ENCODE assay signal across 8 cellular contexts in the genomic region with DNA sequence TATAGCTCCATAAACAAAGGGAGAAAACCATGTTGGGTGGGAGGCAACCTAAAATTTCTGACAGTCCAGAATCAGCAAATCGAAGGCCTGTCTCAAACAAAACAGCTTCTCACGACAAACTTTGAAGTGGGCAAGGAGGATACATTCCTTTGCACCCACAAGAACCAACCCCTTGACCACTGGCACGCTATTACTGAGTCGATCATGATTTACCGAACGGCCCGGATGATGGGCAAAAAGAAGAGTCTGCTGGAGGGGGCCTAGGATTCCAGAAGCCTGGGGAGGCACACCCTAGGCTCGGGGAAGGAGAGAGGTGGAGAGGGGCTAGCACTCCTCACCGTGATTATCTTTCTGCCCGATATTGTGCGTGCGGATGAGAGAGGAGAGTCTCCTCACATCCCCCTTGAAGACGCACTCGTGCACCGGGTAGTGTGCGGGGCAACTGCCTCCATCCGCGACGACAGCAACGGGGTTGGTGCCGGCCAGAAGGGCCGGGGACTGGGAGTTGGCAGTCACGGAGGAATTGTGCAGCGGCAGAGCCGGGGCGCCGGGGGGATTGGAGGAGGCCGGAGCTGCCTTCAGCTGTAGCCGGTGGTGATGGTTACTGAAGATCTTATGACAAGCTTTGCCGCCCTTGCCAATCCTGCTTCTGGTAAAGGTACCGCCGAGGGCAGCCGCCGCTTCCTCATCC. TPM values are rescaled to one million over a fixed set of nuclear protein-coding genes. Genes with fewer than 3 reads are reported as not detected.
DNase-seq lines count a peak whose midpoint lies in the region; ATAC-seq lines count a peak whose summit lies in the region.

No MANE protein-coding gene starts in this region.

- H3K36me3 ChIP-seq in HAP-1 (replicated peaks): 0 out of 2 replicates have a peak, but pooled peaks cover 3% of the 10 kb centered on the region
- peaks cover 0 to 36% of the 10 kb centered on the region in 2 donors for H3K36me3 ChIP-seq in neuronal stem cell (replicated peaks in 1 of 2; ENCODE audit: control insufficient read depth in 2 of 2, insufficient read depth in 2 of 2, low read length in 2 of 2)

- peak overlapping the region; percentile 99 for H3K27ac Mint-ChIP-seq in activated CD8-positive, alpha-beta memory T cell treated with anti-CD3 and anti-CD28 coated beads, Interleukin-2, amount 10 ng/mL, durations not matched to agents 7 days and 5 days

- peaks cover 26% of the 10 kb centered on the region for H3K36me3 Mint-ChIP-seq in activated CD8-positive, alpha-beta memory T cell treated with anti-CD3 and anti-CD28 coated beads, Interleukin-2, amount 10 ng/mL, durations not matched to agents 7 days and 5 days

- H3K4me1 ChIP-seq in HAP-1: peaks cover 12% of the 10 kb centered on the region
- H3K4me1 ChIP-seq in neuronal stem cell (ENCODE audit: control insufficient read depth in 2 of 2, insufficient read depth in 1 of 2, low read depth in 1 of 2, low read length in 2 of 2): peaks cover 2% of the 10 kb centered on the region in 2 donors

- H3K18ac ChIP-seq in neuronal stem cell (ENCODE audit: low read length): peak overlapping the region; percentile 100

- peak overlapping the region; percentile 87 for H2BK5ac ChIP-seq in neuronal stem cell (ENCODE audit: low read length)

- peaks cover 47% of the 10 kb centered on the region for H3K4me1 Mint-ChIP-seq in activated CD8-positive, alpha-beta memory T cell treated with anti-CD3 and anti-CD28 coated beads, Interleukin-2, amount 10 ng/mL, durations not matched to agents 7 days and 5 days

- peak overlapping the region; percentile 52 for H3K4me2 ChIP-seq in neuronal stem cell (ENCODE audit: insufficient read depth, low read length, poor library complexity, severe bottlenecking)

- no peak overlapping the region for H2BK120ac ChIP-seq in neuronal stem cell (ENCODE audit: low read depth, low read length)

- H4K8ac ChIP-seq in neuronal stem cell (ENCODE audit: low read depth, low read length): no peak overlapping the region

- peak overlapping the region; percentile 97 for H3K4me3 Mint-ChIP-seq in activated CD8-positive, alpha-beta memory T cell treated with anti-CD3 and anti-CD28 coated beads, Interleukin-2, amount 10 ng/mL, durations not matched to agents 7 days and 5 days

- H3K27me3 ChIP-seq in HAP-1 (ENCODE audit: low read depth) (no peaks in the 10 kb centered on the region), neuronal stem cell (ENCODE audit: control insufficient read depth in 3 of 3, insufficient read depth in 3 of 3, low read depth in 1 of 3, low read length in 3 of 3) (no peaks in the 10 kb centered on the region)

- H3K27ac ChIP-seq in neuronal stem cell (replicated peaks; ENCODE audit: low read length): peak overlapping the region; percentile 87

- peak overlapping the region; percentile 75 for H4K91ac ChIP-seq in neuronal stem cell (ENCODE audit: low read depth, low read length, poor library complexity)

- peak overlapping the region; percentile 69 for H3K4ac ChIP-seq in neuronal stem cell (ENCODE audit: low read length)

- H3K9me3 Mint-ChIP-seq in activated CD8-positive, alpha-beta memory T cell treated with anti-CD3 and anti-CD28 coated beads, Interleukin-2, amount 10 ng/mL, durations not matched to agents 7 days and 5 days (ENCODE audit: low read depth): no peaks in the 10 kb centered on the region

- peak overlapping the region; percentile 98 for H3K23ac ChIP-seq in neuronal stem cell (ENCODE audit: low read depth, low read length, poor library complexity)

- peak overlapping the region; percentile 49 for H2BK15ac ChIP-seq in neuronal stem cell (ENCODE audit: low read length)

- H3K9me3 ChIP-seq in HAP-1 (no peaks in the 10 kb centered on the region), neuronal stem cell (replicated peaks in 1 of 2; ENCODE audit: control insufficient read depth in 2 of 2, insufficient read depth in 1 of 2, low read depth in 1 of 2, low read length in 2 of 2) (no peaks in the 10 kb centered on the region)

- H2BK12ac ChIP-seq in neuronal stem cell (ENCODE audit: low read length): no peak overlapping the region

- peak overlapping the region; percentile 90 for H2AK5ac ChIP-seq in neuronal stem cell (ENCODE audit: low read depth, low read length)

- peak; percentile 17 to 35 for DNase-seq in NCI-H524 (lab: John Stamatoyannopoulos, UW)
- DNase-seq in NCI-H524 treated with DMSO at 0.1 percent for 48 hours (lab: John Stamatoyannopoulos, UW): no peak
- DNase-seq in HAP-1 (ENCODE audit: low spot score in 2 of 2): peak; percentile 19 to 43
- peak; percentile 69 for DNase-seq in LoVo (ENCODE audit: low spot score)
- DNase-seq in activated CD8-positive, alpha-beta memory T cell treated with anti-CD3 and anti-CD28 coated beads, Interleukin-2, amount 10 ng/mL, durations not matched to agents 7 days and 5 days: peak; percentile 76
- peak; percentile 68 for DNase-seq in fibroblast of peridontal ligament (ENCODE audit: extremely low read depth)
- DNase-seq in neuronal stem cell (ENCODE audit: low spot score): no peak
- no peak for DNase-seq in effector CD4-positive, alpha-beta T cell

- no CpG with 5 or more reads among the region's 34 CpGs for WGBS in neuronal stem cell (ENCODE audit: extremely low coverage in 2 of 2, insufficient read length in 2 of 2, insufficient replicate concordance in 1 of 2), 2 donors

- peak overlapping the region; percentile 97 for H3K14ac ChIP-seq in neuronal stem cell (ENCODE audit: low read length)

- in situ Hi-C loops in HAP-1 (cut with MboI; ENCODE audit: low sequenced_read_pairs): no loop called here

- H3K9ac ChIP-seq in neuronal stem cell (ENCODE audit: low read depth, low read length, poor library complexity): peak overlapping the region; percentile 96

- H2AFZ ChIP-seq in neuronal stem cell (ENCODE audit: low read length): peak overlapping the region; percentile 93

- CTCF ChIA-PET in activated CD8-positive, alpha-beta memory T cell treated with anti-CD3 and anti-CD28 coated beads, Interleukin-2, amount 10 ng/mL, durations not matched to agents 7 days and 5 days (lab: Charles Lee): interaction anchor here (0.5 to 2.5 kb wide), 5 partner anchors 57 to 132 kb away, joined by 3 to 17 read pairs (median 3); partner anchors contain the start of genes CTH and SRSF11

- peak; percentile 40 for ATAC-seq in activated CD8-positive, alpha-beta memory T cell treated with anti-CD3 and anti-CD28 coated beads, Interleukin-2, amount 10 ng/mL, durations not matched to agents 7 days and 5 days

- H3K4me3 ChIP-seq in HAP-1: peak overlapping the region; percentile 96
- H3K4me3 ChIP-seq in neuronal stem cell (ENCODE audit: low read length in 2 of 2): peak overlapping the region; percentile 89 to 93

- peaks cover 7% of the 10 kb centered on the region for H3K79me1 ChIP-seq in neuronal stem cell (ENCODE audit: low read depth, low read length)

- no peaks in the 10 kb centered on the region for H3K27me3 Mint-ChIP-seq in activated CD8-positive, alpha-beta memory T cell treated with anti-CD3 and anti-CD28 coated beads, Interleukin-2, amount 10 ng/mL, durations not matched to agents 7 days and 5 days

RNA-seq across cellular contexts. Expression of gene ANKRD13C, which starts 0.7 kb away (rescaled TPM):
- 10 to 100 TPM; 24.7 to 26.2 TPM for total RNA-seq in activated CD8-positive, alpha-beta memory T cell treated with anti-CD3 and anti-CD28 coated beads, Interleukin-2, amount 10 ng/mL, durations not matched to agents 7 days and 5 days
- 20.5 TPM for polyA plus RNA-seq in neuronal stem cell (2013, experiment 1 of 2)
- polyA plus RNA-seq in neuronal stem cell (2013, experiment 2 of 2): 20.3 TPM

RNA-seq across cellular contexts. Expression of gene CTH, which starts 57.3 kb away (rescaled TPM):
- 10 to 100 TPM in 1 of 2 experiments, 1 to 10 TPM in 1; 9.1 to 13.1 TPM for total RNA-seq in activated CD8-positive, alpha-beta memory T cell treated with anti-CD3 and anti-CD28 coated beads, Interleukin-2, amount 10 ng/mL, durations not matched to agents 7 days and 5 days
- polyA plus RNA-seq in neuronal stem cell (2013, experiment 1 of 2): 12.0 TPM
- polyA plus RNA-seq in neuronal stem cell (2013, experiment 2 of 2): 11.9 TPM

Comparison
In these comparisons a context has a peak if more than half of its experiments do, and no peak if none do; other contexts are left out.
1. DNase-seq: peak in NCI-H524 (2 of 2), HAP-1 (2 of 2), LoVo (single experiment), activated CD8-positive, alpha-beta memory T cell treated with anti-CD3 and anti-CD28 coated beads, Interleukin-2, amount 10 ng/mL, durations not matched to agents 7 days and 5 days (single experiment) and fibroblast of peridontal ligament (single experiment); none in NCI-H524 treated with DMSO at 0.1 percent for 48 hours (single experiment), neuronal stem cell (single experiment) and effector CD4-positive, alpha-beta T cell (single experiment).